In the genomic region with DNA sequence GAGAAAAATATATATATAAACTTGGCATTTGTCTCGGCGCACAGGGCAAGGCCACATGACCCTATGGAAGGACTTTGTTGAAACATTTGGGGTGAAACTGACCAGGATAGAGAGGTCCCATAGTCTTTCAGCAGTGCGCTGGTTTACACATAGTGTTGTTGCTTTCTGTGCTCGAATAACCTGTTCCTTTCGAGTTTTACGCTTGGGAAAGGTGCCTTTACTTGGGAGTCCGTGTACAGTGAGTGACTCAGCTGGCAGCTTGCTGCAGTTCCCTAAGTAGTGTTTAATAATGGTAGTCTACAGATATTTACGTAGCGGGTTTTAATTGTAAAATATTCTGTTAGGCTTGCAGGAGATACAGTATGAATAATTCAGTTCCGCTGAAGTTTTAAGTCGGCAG, we compare ENCODE assay signal across 8 cellular contexts. TPM values are rescaled to one million over a fixed set of nuclear protein-coding genes. Genes with fewer than 3 reads are reported as not detected.
DNase-seq lines count a peak whose midpoint lies in the region; ATAC-seq and TF ChIP-seq lines count a peak whose summit lies in the region.

No MANE protein-coding gene starts in this region.

- peak overlapping the region; percentile 73 for H3K4me2 ChIP-seq in Karpas-422 (ENCODE audit: low read depth, low read length, poor library complexity, severe bottlenecking)

- ATAC-seq in lung (ENCODE audit: insufficient read depth, low FRiP score) = no peak

- no peak for TF ChIP-seq POLR2A in breast epithelium (IDR thresholded peaks at IDR 0.05)
- no peak for TF ChIP-seq POLR2A in vagina (IDR thresholded peaks at IDR 0.05)

- H3K9me2 ChIP-seq in Karpas-422 (replicated peaks; ENCODE audit: insufficient read depth, low read length) = no peaks in the 10 kb centered on the region

- H3K36me3 ChIP-seq in Karpas-422 (ENCODE audit: insufficient read depth, low read length) (no peaks in the 10 kb centered on the region), breast epithelium (no peaks in the 10 kb centered on the region), lung (ENCODE audit: control insufficient read depth in 2 of 2, insufficient read depth in 2 of 2, low read length in 2 of 2) (no peaks in the 10 kb centered on the region), vagina (no peaks in the 10 kb centered on the region)

- H3K79me2 ChIP-seq in Karpas-422 (ENCODE audit: low read length) = peaks cover 51% of the 10 kb centered on the region

- H4K20me1 ChIP-seq in Karpas-422 (ENCODE audit: insufficient read depth, low read depth, low read length) = no peaks in the 10 kb centered on the region

- intact Hi-C loops in breast epithelium (cut with DNase I; ENCODE audit: low total_unique reads) = no loop called here
- intact Hi-C loops in vagina (cut with DNase I) = no loop called here

- TF ChIP-seq CTCF in breast epithelium (IDR thresholded peaks at IDR 0.05) (no peak), lung (IDR thresholded peaks at IDR 0.05; ENCODE audit: control extremely low read depth, extremely low read depth) (no peak), vagina (IDR thresholded peaks at IDR 0.05) (no peak)

- H3K9ac ChIP-seq in Karpas-422 (ENCODE audit: low read length) = peak overlapping the region; percentile 78

- H3K27ac ChIP-seq in Karpas-422 (ENCODE audit: low read length) (peak overlapping the region; percentile 40; the same call in 1 of the 2 replicates), breast epithelium (peak overlapping the region; percentile 62 to 72), lung (ENCODE audit: low read depth in 1 of 2, low read length in 1 of 2) (peak overlapping the region in 1 of 2 donors; percentile 49), vagina (peak overlapping the region; percentile 47)

- DNase-seq in DMS53 (lab: John Stamatoyannopoulos, UW) (peak; percentile 52), DMS53 treated with DMSO at 0.1 percent for 48 hours (lab: John Stamatoyannopoulos, UW; ENCODE audit: unreplicated experiment) (no peak), Karpas-422 (peak; percentile 40), breast epithelium (ENCODE audit: low spot score in 2 of 2) (no peak), lung (ENCODE audit: low spot score) (no peak), vagina (ENCODE audit: extremely low spot score in 2 of 2) (no peak), NCI-H187 (lab: John Stamatoyannopoulos, UW) (no peak)
- no peak for DNase-seq in central memory CD4-positive, alpha-beta T cell

- H3K4me3 ChIP-seq in Karpas-422 (ENCODE audit: low read length) (peak overlapping the region; percentile 88), breast epithelium (peak overlapping the region; percentile 58 to 64 (median 61)), lung (peak overlapping the region; percentile 57), vagina (peak overlapping the region; percentile 46 to 58)

- H2AFZ ChIP-seq in Karpas-422 (ENCODE audit: low read length) = peak overlapping the region; percentile 48; the same call in 1 of the 2 replicates

- H3K9me3 ChIP-seq in Karpas-422 (ENCODE audit: low read length) (no peaks in the 10 kb centered on the region), breast epithelium (peaks cover 0 to 7% of the 10 kb centered on the region in 2 donors), lung (ENCODE audit: control insufficient read depth in 2 of 2, insufficient read depth in 1 of 2, low read length in 1 of 2) (no peaks in the 10 kb centered on the region), vagina (no peaks in the 10 kb centered on the region)

- H3K4me1 ChIP-seq in Karpas-422 (ENCODE audit: low read length) = peaks cover 6% of the 10 kb centered on the region; the same call in 1 of the 2 replicates
- H3K4me1 ChIP-seq in breast epithelium = no peaks in the 10 kb centered on the region
- peaks cover 2 to 7% of the 10 kb centered on the region in 2 donors for H3K4me1 ChIP-seq in lung (ENCODE audit: control insufficient read depth in 2 of 2, insufficient read depth in 2 of 2, low read length in 2 of 2)
- H3K4me1 ChIP-seq in vagina = peaks cover 9% of the 10 kb centered on the region

- 9 to 38% methylated on average over 11 of the region's 11 CpGs for WGBS in lung, 2 donors

- H3K27me3 ChIP-seq in Karpas-422 (ENCODE audit: low read length) = no peaks in the 10 kb centered on the region
- H3K27me3 ChIP-seq in breast epithelium = peaks cover 0 to 9% of the 10 kb centered on the region in 2 donors
- no peaks in the 10 kb centered on the region for H3K27me3 ChIP-seq in lung (ENCODE audit: control insufficient read depth, insufficient read depth)
- H3K27me3 ChIP-seq in vagina = no peaks in the 10 kb centered on the region

RNA-seq across cellular contexts. Expression of a gene that starts 0.6 kb away (rescaled TPM):
- 5.3 and 15.0 TPM in 2 replicates for total RNA-seq in Karpas-422 (2014; rRNA removed; shearing (Covaris generic); ENCODE audit: low replicate concordance)
- 10 to 100 TPM; 10.8 to 15.8 (median 11.5) TPM for total RNA-seq in breast epithelium
- 10 to 100 TPM; 17.8 to 21.6 TPM for total RNA-seq in lung
- 1 to 10 TPM; 4.5 to 5.0 TPM for polyA plus RNA-seq in lung
- 9.3 TPM for total RNA-seq in vagina

Comparison
In these comparisons a context has a peak if more than half of its experiments do, and no peak if none do; other contexts are left out.
1. DNase-seq: peak in DMS53 (single experiment) and Karpas-422 (single experiment); none in DMS53 treated with DMSO at 0.1 percent for 48 hours (single experiment), breast epithelium (0 of 2), lung (single experiment), vagina (0 of 2), central memory CD4-positive, alpha-beta T cell (single experiment) and NCI-H187 (0 of 2).
2. Peak in every context shown above with its lines, with median percentiles within 50 percentile points of each other: H3K4me3 ChIP-seq.